Comparison of ENCODE assay signal across 12 cellular contexts in genomic region chr13:49858183-49858856, GRCh38.
A peak's percentile ranks its signal among the peaks of the same experiment; 100 is the strongest.
DNase-seq lines count a peak whose midpoint lies in the region; ATAC-seq and TF ChIP-seq lines count a peak whose summit lies in the region.
"Had no signal": no experiment of that assay in that cellular context is flagged by ENCODE, and none has a peak within 500 bp of the region (broad histone marks: within the 10 kb centered on the region; RNA-seq: fewer than 3 reads in every experiment).

No MANE protein-coding gene starts in this region.

- no peak for TF ChIP-seq POLR2A in body of pancreas (IDR thresholded peaks at IDR 0.05)

- H3K4me1 Mint-ChIP-seq in naive thymus-derived CD4-positive, alpha-beta T cell: no peaks in the 10 kb centered on the region
- H3K4me1 Mint-ChIP-seq: IgD-negative memory B cell had no signal

- H3K27ac Mint-ChIP-seq in naive thymus-derived CD4-positive, alpha-beta T cell: no peak overlapping the region
- H3K27ac Mint-ChIP-seq: IgD-negative memory B cell had no signal

- DNase-seq in A172 (ENCODE audit: low spot score) (peak; percentile 86), HT-29 (ENCODE audit: low spot score) (peak; percentile 28), body of pancreas (peak; percentile 12 to 36 (median 31)), lung (ENCODE audit: low spot score) (peak; percentile 49), SKM-1 (lab: John Stamatoyannopoulos, UW; ENCODE audit: unreplicated experiment) (no peak), NCI-H345 treated with DMSO at 0.1 percent for 48 hours (lab: John Stamatoyannopoulos, UW; ENCODE audit: unreplicated experiment) (no peak)
- DNase-seq in naive thymus-derived CD4-positive, alpha-beta T cell: no peak
- DNase-seq: activated CD4-positive, alpha-beta T cell treated with anti-CD3 and anti-CD28 coated beads, Interleukin-2, amount 50 U/mL, for 4 hours; C1 segment of cervical spinal cord; kidney had no signal

- H3K4me1 ChIP-seq in body of pancreas (peaks cover 41% of the 10 kb centered on the region), lung (ENCODE audit: control insufficient read depth in 2 of 2, insufficient read depth in 2 of 2, low read length in 2 of 2) (no peaks in the 10 kb centered on the region)
- no peaks in the 10 kb centered on the region for H3K4me1 ChIP-seq in naive thymus-derived CD4-positive, alpha-beta T cell (ENCODE audit: control insufficient read depth in 2 of 2, insufficient read depth in 2 of 2, low read length in 2 of 2)

- no peak for TF ChIP-seq CTCF in body of pancreas (IDR thresholded peaks at IDR 0.05)
- TF ChIP-seq CTCF in lung (IDR thresholded peaks at IDR 0.05; ENCODE audit: control extremely low read depth, extremely low read depth): no peak

- H3K9me3 ChIP-seq in body of pancreas (no peaks in the 10 kb centered on the region), lung (ENCODE audit: control insufficient read depth in 2 of 2, insufficient read depth in 1 of 2, low read length in 1 of 2) (no peaks in the 10 kb centered on the region)
- peaks cover 0 to 5% (median 0%) of the 10 kb centered on the region in 3 experiments for H3K9me3 ChIP-seq in naive thymus-derived CD4-positive, alpha-beta T cell (ENCODE audit: control insufficient read depth in 2 of 3, low read length in 3 of 3)

- peaks cover 0 to 11% (median 4%) of the 10 kb centered on the region in 5 donors for H3K27me3 Mint-ChIP-seq in naive thymus-derived CD4-positive, alpha-beta T cell
- H3K27me3 Mint-ChIP-seq: IgD-negative memory B cell had no signal

- H3K27ac ChIP-seq in body of pancreas (peak overlapping the region; percentile 52 to 86 (median 71)), lung (ENCODE audit: low read depth in 1 of 2, low read length in 1 of 2) (peak overlapping the region in 1 of 2 donors; percentile 84)
- no peak overlapping the region for H3K27ac ChIP-seq in naive thymus-derived CD4-positive, alpha-beta T cell (ENCODE audit: low read depth, low read length)

- H3K4me3 Mint-ChIP-seq in naive thymus-derived CD4-positive, alpha-beta T cell: no peak overlapping the region
- H3K4me3 Mint-ChIP-seq: IgD-negative memory B cell had no signal

- POLR2A ChIA-PET in naive thymus-derived CD4-positive, alpha-beta T cell (lab: Charles Lee): interaction anchor here (0.6 kb wide), 1 partner anchor 1011 kb away, joined by 3 read pairs; no protein-coding TSS in a partner anchor

- WGBS in body of pancreas, 2 donors: 16 to 18% methylated on average over 3 of the region's 3 CpGs
- WGBS in lung, 2 donors: 50 to 73% methylated on average over 3 of the region's 3 CpGs

- peaks cover 0 to 12% (median 5%) of the 10 kb centered on the region in 5 donors for H3K36me3 Mint-ChIP-seq in naive thymus-derived CD4-positive, alpha-beta T cell

- no peaks in the 10 kb centered on the region for H3K27me3 ChIP-seq in body of pancreas
- H3K27me3 ChIP-seq in lung (ENCODE audit: control insufficient read depth, insufficient read depth): no peaks in the 10 kb centered on the region
- no peaks in the 10 kb centered on the region for H3K27me3 ChIP-seq in naive thymus-derived CD4-positive, alpha-beta T cell (ENCODE audit: control insufficient read depth in 2 of 2, insufficient read depth in 2 of 2, low read length in 2 of 2)

- intact Hi-C loops in body of pancreas (cut with DNase I): no loop called here
- intact Hi-C loops in naive thymus-derived CD4-positive, alpha-beta T cell (cut with micrococcal nuclease): no loop called here

- ATAC-seq in body of pancreas: peak; percentile 98
- peak; percentile 80 for ATAC-seq in lung (ENCODE audit: insufficient read depth, low FRiP score)
- no peak for ATAC-seq in naive thymus-derived CD4-positive, alpha-beta T cell
- ATAC-seq in HG02571 (IDR thresholded peaks at IDR 0.05; ENCODE audit: unreplicated experiment): no peak

- no peak overlapping the region for H3K4me3 ChIP-seq in body of pancreas
- no peak overlapping the region for H3K4me3 ChIP-seq in lung
- no peak overlapping the region for H3K4me3 ChIP-seq in naive thymus-derived CD4-positive, alpha-beta T cell (ENCODE audit: low read length)

- peaks cover 0 to 25% (median 11%) of the 10 kb centered on the region in 11 donors for H3K9me3 Mint-ChIP-seq in naive thymus-derived CD4-positive, alpha-beta T cell

- H3K36me3 ChIP-seq in body of pancreas (replicated peaks in 1 of 2; ENCODE audit: insufficient read depth in 1 of 2, low read depth in 2 of 2): no peaks in the 10 kb centered on the region
- H3K36me3 ChIP-seq in lung (ENCODE audit: control insufficient read depth in 2 of 2, insufficient read depth in 2 of 2, low read length in 2 of 2): no peaks in the 10 kb centered on the region
- H3K36me3 ChIP-seq in naive thymus-derived CD4-positive, alpha-beta T cell (ENCODE audit: control insufficient read depth in 2 of 3, insufficient read depth in 3 of 3, low read length in 3 of 3): no peaks in the 10 kb centered on the region

- CTCF ChIA-PET in naive thymus-derived CD4-positive, alpha-beta T cell (lab: Charles Lee): no interaction called here

Comparison
In these comparisons a context has a peak if more than half of its experiments do, and no peak if none do; other contexts are left out.
1. DNase-seq: peak in A172 (single experiment), HT-29 (single experiment), body of pancreas (4 of 4) and lung (single experiment); none in SKM-1 (single experiment), NCI-H345 treated with DMSO at 0.1 percent for 48 hours (single experiment) and naive thymus-derived CD4-positive, alpha-beta T cell (0 of 9).
2. ATAC-seq: peak in body of pancreas (single experiment) and lung (single experiment); none in naive thymus-derived CD4-positive, alpha-beta T cell (single experiment) and HG02571 (single experiment).